2 cellular contexts compared by ENCODE assay signal in the genomic region with DNA sequence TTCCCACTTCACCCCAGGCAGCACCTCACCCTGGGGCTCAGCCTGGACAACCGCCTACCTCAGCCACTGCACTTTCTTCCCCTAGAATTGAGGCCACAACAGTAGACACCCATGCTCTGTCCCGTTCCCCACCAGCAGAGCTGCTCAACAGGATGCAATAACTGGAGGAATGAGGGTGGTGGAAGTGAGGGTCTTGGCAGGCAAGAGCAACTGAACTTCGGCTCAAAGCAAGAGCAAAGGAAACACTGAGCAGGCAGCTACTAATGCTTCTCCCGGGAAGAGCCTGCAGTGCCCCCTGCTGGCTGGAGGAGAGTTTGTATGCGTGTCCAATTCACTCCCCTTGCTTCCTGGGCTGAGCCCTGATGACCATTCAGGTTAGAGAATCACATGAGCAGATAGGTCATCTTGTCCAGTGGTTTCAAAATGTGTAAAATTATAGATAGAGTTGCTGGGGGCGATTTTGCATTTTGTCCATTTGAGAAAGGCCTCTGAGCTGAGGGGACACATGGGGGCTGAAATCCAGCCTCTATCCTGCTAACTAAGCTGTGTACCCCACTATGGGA.
TF ChIP-seq lines count a peak whose summit lies in the region.

No MANE protein-coding gene starts in this region.

TF ChIP-seq in HEK293T, 16 proteins besides CTCF, POLR2A, EP300 and RAD21:
- TF ChIP-seq NFRKB (IDR thresholded peaks at IDR 0.05) (no peak), ELF4 (IDR thresholded peaks at IDR 0.05) (no peak), ZNF384 (IDR thresholded peaks at IDR 0.05) (no peak), SP1 (IDR thresholded peaks at IDR 0.05) (no peak), L3MBTL2 (conservative IDR thresholded peaks at IDR 0.05) (no peak), FOXA1 (IDR thresholded peaks at IDR 0.05) (no peak), LEF1 (IDR thresholded peaks at IDR 0.05; ENCODE audit: borderline replicate concordance) (no peak), HDGF (IDR thresholded peaks at IDR 0.05; ENCODE audit: borderline replicate concordance) (no peak), CTBP1 (IDR thresholded peaks at IDR 0.05; ENCODE audit: borderline replicate concordance) (no peak), TARDBP (IDR thresholded peaks at IDR 0.05) (no peak), ARNT (IDR thresholded peaks at IDR 0.05) (no peak), SUZ12 (IDR thresholded peaks at IDR 0.05) (no peak), FOXK2 (IDR thresholded peaks at IDR 0.05) (no peak), BHLHE40 (IDR thresholded peaks at IDR 0.05; ENCODE audit: borderline replicate concordance) (no peak), FOXM1 (IDR thresholded peaks at IDR 0.05; ENCODE audit: borderline replicate concordance) (no peak)
- TF ChIP-seq, protein P1, sequence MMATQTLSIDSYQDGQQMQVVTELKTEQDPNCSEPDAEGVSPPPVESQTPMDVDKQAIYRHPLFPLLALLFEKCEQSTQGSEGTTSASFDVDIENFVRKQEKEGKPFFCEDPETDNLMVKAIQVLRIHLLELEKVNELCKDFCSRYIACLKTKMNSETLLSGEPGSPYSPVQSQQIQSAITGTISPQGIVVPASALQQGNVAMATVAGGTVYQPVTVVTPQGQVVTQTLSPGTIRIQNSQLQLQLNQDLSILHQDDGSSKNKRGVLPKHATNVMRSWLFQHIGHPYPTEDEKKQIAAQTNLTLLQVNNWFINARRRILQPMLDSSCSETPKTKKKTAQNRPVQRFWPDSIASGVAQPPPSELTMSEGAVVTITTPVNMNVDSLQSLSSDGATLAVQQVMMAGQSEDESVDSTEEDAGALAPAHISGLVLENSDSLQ (IDR thresholded peaks at IDR 0.05) = no peak

TF ChIP-seq in endothelial cell of umbilical vein, 7 proteins besides CTCF, POLR2A, EP300 and RAD21:
- no peak for TF ChIP-seq POLR2AphosphoS5 (IDR thresholded peaks at IDR 0.05; ENCODE audit: insufficient read depth, low read depth, low read length)
- no peak for TF ChIP-seq JUN (IDR thresholded peaks at IDR 0.05; ENCODE audit: borderline replicate concordance, insufficient read depth, insufficient read length, low read depth)
- TF ChIP-seq, protein P2, sequence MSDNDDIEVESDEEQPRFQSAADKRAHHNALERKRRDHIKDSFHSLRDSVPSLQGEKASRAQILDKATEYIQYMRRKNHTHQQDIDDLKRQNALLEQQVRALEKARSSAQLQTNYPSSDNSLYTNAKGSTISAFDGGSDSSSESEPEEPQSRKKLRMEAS (IDR thresholded peaks at IDR 0.05; ENCODE audit: insufficient read depth, insufficient read length) = no peak
